8 cellular contexts compared by ENCODE assay signal in genomic region chr11:20599424-20600346, GRCh38. TPM values are rescaled to one million over a fixed set of nuclear protein-coding genes. Genes with fewer than 3 reads are reported as not detected.
DNase-seq lines count a peak whose midpoint lies in the region; ATAC-seq and TF ChIP-seq lines count a peak whose summit lies in the region.

TSS of gene SLC6A5 (plus strand) at chr11:20599608. CDS start at chr11:20599673, 65 bp downstream.

- H3K23ac ChIP-seq in mesenchymal stem cell (ENCODE audit: low read length in 2 of 2) = no peak within 1 kb of the TSS

- no peak within 1 kb of the TSS for H4K8ac ChIP-seq in mesenchymal stem cell (ENCODE audit: low read length)

- no peak within 1 kb of the TSS for H3K27ac ChIP-seq in mesenchymal stem cell (ENCODE audit: low read length, poor library complexity, severe bottlenecking)

- no peak within 1 kb of the TSS for H2BK5ac ChIP-seq in mesenchymal stem cell (ENCODE audit: low read depth, low read length, poor library complexity, severe bottlenecking)

- H3K9ac ChIP-seq in mesenchymal stem cell (ENCODE audit: low read length) = no peak within 1 kb of the TSS

- H3K4me2 ChIP-seq in mesenchymal stem cell (ENCODE audit: low read length, poor library complexity, severe bottlenecking) = no peak within 1 kb of the TSS

- H3K36me3 ChIP-seq in mesenchymal stem cell (ENCODE audit: control insufficient read depth in 1 of 2, insufficient read depth in 2 of 2, low read depth in 1 of 2, low read length in 2 of 2) = no peaks in the 10 kb centered on the region

- in situ Hi-C loops in astrocyte of the cerebellum (cut with HindIII; ENCODE audit: low sequenced_read_pairs) = no loop called here

- peak; percentile 51 for DNase-seq in EH (ENCODE audit: low read depth)
- peak; percentile 13 for DNase-seq in astrocyte of the cerebellum (ENCODE audit: low read depth)
- DNase-seq in mesenchymal stem cell = peak; percentile 19
- no peak for DNase-seq in SW 1271 (lab: John Stamatoyannopoulos, UW)

- no peaks in the 10 kb centered on the region for H3K79me1 ChIP-seq in mesenchymal stem cell (replicated peaks; ENCODE audit: low read length, poor library complexity, severe bottlenecking)

- H2BK120ac ChIP-seq in mesenchymal stem cell (ENCODE audit: low read depth, low read length) = no peak within 1 kb of the TSS

- peaks cover 74 to 98% of the 10 kb centered on the region in 2 experiments for H3K27me3 ChIP-seq in mesenchymal stem cell (ENCODE audit: control insufficient read depth in 1 of 2, insufficient read depth in 1 of 2, low read length in 2 of 2)

- no peak for TF ChIP-seq CTCF in astrocyte of the cerebellum (IDR thresholded peaks at IDR 0.05; ENCODE audit: low read depth, low read length, missing control alignments)

- H3K4me3 ChIP-seq in astrocyte of the cerebellum (ENCODE audit: low read depth, low read length) (no peak within 1 kb of the TSS), mesenchymal stem cell (ENCODE audit: insufficient read depth in 1 of 2, low read depth in 1 of 2, low read length in 2 of 2) (no peak within 1 kb of the TSS)

- ATAC-seq in HG03354 (IDR thresholded peaks at IDR 0.05; ENCODE audit: poor library complexity, severe bottlenecking, unreplicated experiment) = no peak
- ATAC-seq in GM18505 (IDR thresholded peaks at IDR 0.05; ENCODE audit: unreplicated experiment) = no peak
- no peak for ATAC-seq in GM21529 (IDR thresholded peaks at IDR 0.05; ENCODE audit: unreplicated experiment)

- no peak within 1 kb of the TSS for H2BK15ac ChIP-seq in mesenchymal stem cell (ENCODE audit: low read depth, poor library complexity, severe bottlenecking)

- no peak for TF ChIP-seq EP300 in Ishikawa (IDR thresholded peaks at IDR 0.05; ENCODE audit: borderline replicate concordance)

- WGBS in mesenchymal stem cell = 26% methylated on average over 27 of the region's 27 CpGs

- H3K9me3 ChIP-seq in mesenchymal stem cell (ENCODE audit: control insufficient read depth, low read length) = no peaks in the 10 kb centered on the region

- H2AFZ ChIP-seq in mesenchymal stem cell (ENCODE audit: low read depth, low read length) = no peak within 1 kb of the TSS

- no peak within 1 kb of the TSS for H3K18ac ChIP-seq in mesenchymal stem cell (ENCODE audit: low read depth in 1 of 2, low read length in 2 of 2)

- H3K4ac ChIP-seq in mesenchymal stem cell (ENCODE audit: low read depth in 1 of 2, low read length in 2 of 2) = no peak within 1 kb of the TSS

- no peak for TF ChIP-seq POLR2A in GM18505 (IDR thresholded peaks at IDR 0.05; ENCODE audit: borderline replicate concordance, extremely low read depth, insufficient read depth, insufficient read length)

- no peak for TF ChIP-seq RAD21 in Ishikawa (IDR thresholded peaks at IDR 0.05; ENCODE audit: low read depth)

- no peak within 1 kb of the TSS for H2AK5ac ChIP-seq in mesenchymal stem cell (ENCODE audit: low read length, severe bottlenecking)

- peaks cover 8% of the 10 kb centered on the region for H3K4me1 ChIP-seq in mesenchymal stem cell (ENCODE audit: control insufficient read depth, insufficient read depth, low read depth, low read length)

- H2BK12ac ChIP-seq in mesenchymal stem cell (ENCODE audit: low read length in 2 of 2) = no peak within 1 kb of the TSS

- H4K91ac ChIP-seq in mesenchymal stem cell (ENCODE audit: low read length) = no peak within 1 kb of the TSS

- no peak within 1 kb of the TSS for H3K14ac ChIP-seq in mesenchymal stem cell (ENCODE audit: low read length in 2 of 2)

TF ChIP-seq in Ishikawa, 13 proteins besides CTCF, POLR2A, EP300 and RAD21:
- TF ChIP-seq CEBPB (IDR thresholded peaks at IDR 0.05) = no peak
- TF ChIP-seq, protein P1, sequence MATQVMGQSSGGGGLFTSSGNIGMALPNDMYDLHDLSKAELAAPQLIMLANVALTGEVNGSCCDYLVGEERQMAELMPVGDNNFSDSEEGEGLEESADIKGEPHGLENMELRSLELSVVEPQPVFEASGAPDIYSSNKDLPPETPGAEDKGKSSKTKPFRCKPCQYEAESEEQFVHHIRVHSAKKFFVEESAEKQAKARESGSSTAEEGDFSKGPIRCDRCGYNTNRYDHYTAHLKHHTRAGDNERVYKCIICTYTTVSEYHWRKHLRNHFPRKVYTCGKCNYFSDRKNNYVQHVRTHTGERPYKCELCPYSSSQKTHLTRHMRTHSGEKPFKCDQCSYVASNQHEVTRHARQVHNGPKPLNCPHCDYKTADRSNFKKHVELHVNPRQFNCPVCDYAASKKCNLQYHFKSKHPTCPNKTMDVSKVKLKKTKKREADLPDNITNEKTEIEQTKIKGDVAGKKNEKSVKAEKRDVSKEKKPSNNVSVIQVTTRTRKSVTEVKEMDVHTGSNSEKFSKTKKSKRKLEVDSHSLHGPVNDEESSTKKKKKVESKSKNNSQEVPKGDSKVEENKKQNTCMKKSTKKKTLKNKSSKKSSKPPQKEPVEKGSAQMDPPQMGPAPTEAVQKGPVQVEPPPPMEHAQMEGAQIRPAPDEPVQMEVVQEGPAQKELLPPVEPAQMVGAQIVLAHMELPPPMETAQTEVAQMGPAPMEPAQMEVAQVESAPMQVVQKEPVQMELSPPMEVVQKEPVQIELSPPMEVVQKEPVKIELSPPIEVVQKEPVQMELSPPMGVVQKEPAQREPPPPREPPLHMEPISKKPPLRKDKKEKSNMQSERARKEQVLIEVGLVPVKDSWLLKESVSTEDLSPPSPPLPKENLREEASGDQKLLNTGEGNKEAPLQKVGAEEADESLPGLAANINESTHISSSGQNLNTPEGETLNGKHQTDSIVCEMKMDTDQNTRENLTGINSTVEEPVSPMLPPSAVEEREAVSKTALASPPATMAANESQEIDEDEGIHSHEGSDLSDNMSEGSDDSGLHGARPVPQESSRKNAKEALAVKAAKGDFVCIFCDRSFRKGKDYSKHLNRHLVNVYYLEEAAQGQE (IDR thresholded peaks at IDR 0.05; ENCODE audit: low read depth) = peak; percentile 95

RNA-seq across cellular contexts. Expression of gene SLC6A5, which starts in this region (rescaled TPM):
- not detected for polyA plus RNA-seq in mesenchymal stem cell (2013, experiment 1 of 2)
- polyA plus RNA-seq in mesenchymal stem cell (2013, experiment 2 of 2) = not detected

Comparison
In these comparisons a context has a peak if more than half of its experiments do, and no peak if none do; other contexts are left out.
1. DNase-seq: peak in EH (single experiment), astrocyte of the cerebellum (single experiment) and mesenchymal stem cell (single experiment); none in SW 1271 (0 of 2).